Comparison of ENCODE assay signal across 1 cellular context in the genomic region with DNA sequence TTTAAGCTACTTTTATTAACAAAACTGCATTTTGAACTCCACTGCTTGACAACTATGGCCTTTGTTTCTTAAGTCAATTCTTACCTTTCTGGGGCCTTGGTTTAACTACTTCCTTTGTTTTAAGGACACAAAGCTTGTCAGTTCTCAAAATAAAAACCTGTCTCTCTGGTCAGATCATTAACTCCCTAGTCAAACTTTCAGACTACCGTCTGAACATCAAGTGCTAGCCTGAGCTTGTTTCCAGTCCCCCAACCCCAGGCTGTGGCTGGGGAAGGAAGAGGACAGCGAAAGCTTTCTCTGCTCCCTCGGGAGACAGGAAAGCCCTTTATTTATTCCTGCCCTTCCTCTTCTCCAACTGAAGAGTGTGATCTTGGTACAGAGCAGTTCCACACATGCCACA.
TF ChIP-seq lines count a peak whose summit lies in the region.

No MANE protein-coding gene starts in this region.

TF ChIP-seq in GM23338, 12 proteins besides CTCF, POLR2A, EP300 and RAD21 (continued from another document):
- TF ChIP-seq, protein P1, sequence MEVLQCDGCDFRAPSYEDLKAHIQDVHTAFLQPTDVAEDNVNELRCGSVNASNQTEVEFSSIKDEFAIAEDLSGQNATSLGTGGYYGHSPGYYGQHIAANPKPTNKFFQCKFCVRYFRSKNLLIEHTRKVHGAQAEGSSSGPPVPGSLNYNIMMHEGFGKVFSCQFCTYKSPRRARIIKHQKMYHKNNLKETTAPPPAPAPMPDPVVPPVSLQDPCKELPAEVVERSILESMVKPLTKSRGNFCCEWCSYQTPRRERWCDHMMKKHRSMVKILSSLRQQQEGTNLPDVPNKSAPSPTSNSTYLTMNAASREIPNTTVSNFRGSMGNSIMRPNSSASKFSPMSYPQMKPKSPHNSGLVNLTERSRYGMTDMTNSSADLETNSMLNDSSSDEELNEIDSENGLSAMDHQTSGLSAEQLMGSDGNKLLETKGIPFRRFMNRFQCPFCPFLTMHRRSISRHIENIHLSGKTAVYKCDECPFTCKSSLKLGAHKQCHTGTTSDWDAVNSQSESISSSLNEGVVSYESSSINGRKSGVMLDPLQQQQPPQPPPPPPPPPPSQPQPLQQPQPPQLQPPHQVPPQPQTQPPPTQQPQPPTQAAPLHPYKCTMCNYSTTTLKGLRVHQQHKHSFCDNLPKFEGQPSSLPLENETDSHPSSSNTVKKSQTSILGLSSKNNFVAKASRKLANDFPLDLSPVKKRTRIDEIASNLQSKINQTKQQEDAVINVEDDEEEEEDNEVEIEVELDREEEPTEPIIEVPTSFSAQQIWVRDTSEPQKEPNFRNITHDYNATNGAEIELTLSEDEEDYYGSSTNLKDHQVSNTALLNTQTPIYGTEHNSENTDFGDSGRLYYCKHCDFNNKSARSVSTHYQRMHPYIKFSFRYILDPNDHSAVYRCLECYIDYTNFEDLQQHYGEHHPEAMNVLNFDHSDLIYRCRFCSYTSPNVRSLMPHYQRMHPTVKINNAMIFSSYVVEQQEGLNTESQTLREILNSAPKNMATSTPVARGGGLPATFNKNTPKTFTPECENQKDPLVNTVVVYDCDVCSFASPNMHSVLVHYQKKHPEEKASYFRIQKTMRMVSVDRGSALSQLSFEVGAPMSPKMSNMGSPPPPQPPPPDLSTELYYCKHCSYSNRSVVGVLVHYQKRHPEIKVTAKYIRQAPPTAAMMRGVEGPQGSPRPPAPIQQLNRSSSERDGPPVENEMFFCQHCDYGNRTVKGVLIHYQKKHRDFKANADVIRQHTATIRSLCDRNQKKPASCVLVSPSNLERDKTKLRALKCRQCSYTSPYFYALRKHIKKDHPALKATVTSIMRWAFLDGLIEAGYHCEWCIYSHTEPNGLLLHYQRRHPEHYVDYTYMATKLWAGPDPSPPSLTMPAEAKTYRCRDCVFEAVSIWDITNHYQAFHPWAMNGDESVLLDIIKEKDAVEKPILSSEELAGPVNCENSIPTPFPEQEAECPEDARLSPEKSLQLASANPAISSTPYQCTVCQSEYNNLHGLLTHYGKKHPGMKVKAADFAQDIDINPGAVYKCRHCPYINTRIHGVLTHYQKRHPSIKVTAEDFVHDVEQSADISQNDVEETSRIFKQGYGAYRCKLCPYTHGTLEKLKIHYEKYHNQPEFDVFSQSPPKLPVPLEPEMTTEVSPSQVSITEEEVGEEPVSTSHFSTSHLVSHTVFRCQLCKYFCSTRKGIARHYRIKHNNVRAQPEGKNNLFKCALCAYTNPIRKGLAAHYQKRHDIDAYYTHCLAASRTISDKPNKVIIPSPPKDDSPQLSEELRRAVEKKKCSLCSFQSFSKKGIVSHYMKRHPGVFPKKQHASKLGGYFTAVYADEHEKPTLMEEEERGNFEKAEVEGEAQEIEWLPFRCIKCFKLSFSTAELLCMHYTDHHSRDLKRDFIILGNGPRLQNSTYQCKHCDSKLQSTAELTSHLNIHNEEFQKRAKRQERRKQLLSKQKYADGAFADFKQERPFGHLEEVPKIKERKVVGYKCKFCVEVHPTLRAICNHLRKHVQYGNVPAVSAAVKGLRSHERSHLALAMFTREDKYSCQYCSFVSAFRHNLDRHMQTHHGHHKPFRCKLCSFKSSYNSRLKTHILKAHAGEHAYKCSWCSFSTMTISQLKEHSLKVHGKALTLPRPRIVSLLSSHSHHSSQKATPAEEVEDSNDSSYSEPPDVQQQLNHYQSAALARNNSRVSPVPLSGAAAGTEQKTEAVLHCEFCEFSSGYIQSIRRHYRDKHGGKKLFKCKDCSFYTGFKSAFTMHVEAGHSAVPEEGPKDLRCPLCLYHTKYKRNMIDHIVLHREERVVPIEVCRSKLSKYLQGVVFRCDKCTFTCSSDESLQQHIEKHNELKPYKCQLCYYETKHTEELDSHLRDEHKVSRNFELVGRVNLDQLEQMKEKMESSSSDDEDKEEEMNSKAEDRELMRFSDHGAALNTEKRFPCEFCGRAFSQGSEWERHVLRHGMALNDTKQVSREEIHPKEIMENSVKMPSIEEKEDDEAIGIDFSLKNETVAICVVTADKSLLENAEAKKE (CRISPR knock-in tag; IDR thresholded peaks at IDR 0.05), result no peak
- no peak for TF ChIP-seq POLR2AphosphoS5 (IDR thresholded peaks at IDR 0.05; ENCODE audit: low read depth)
- TF ChIP-seq, protein P2, sequence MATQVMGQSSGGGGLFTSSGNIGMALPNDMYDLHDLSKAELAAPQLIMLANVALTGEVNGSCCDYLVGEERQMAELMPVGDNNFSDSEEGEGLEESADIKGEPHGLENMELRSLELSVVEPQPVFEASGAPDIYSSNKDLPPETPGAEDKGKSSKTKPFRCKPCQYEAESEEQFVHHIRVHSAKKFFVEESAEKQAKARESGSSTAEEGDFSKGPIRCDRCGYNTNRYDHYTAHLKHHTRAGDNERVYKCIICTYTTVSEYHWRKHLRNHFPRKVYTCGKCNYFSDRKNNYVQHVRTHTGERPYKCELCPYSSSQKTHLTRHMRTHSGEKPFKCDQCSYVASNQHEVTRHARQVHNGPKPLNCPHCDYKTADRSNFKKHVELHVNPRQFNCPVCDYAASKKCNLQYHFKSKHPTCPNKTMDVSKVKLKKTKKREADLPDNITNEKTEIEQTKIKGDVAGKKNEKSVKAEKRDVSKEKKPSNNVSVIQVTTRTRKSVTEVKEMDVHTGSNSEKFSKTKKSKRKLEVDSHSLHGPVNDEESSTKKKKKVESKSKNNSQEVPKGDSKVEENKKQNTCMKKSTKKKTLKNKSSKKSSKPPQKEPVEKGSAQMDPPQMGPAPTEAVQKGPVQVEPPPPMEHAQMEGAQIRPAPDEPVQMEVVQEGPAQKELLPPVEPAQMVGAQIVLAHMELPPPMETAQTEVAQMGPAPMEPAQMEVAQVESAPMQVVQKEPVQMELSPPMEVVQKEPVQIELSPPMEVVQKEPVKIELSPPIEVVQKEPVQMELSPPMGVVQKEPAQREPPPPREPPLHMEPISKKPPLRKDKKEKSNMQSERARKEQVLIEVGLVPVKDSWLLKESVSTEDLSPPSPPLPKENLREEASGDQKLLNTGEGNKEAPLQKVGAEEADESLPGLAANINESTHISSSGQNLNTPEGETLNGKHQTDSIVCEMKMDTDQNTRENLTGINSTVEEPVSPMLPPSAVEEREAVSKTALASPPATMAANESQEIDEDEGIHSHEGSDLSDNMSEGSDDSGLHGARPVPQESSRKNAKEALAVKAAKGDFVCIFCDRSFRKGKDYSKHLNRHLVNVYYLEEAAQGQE (IDR thresholded peaks at IDR 0.05; ENCODE audit: unreplicated experiment), result no peak
